2 cellular contexts compared by ENCODE assay signal in the genomic region with DNA sequence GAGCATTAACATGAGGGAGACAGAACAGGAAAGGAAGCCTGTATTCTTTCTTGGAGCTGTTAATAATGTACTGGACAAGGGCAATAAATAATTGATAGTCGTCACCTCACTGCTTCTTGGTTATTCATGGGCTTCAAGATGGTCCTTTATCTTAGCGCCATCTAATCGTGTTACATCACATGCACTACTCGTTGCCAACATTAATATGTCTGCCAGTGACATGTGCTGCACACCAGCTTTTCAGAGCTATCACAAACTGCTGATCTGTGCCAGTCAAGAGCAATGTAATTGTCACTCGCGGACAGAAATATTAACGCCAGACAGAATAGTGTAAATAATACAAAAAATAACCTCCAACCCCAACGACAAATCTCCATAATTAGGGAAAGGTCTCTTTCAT.
TF ChIP-seq lines count a peak whose summit lies in the region.

No MANE protein-coding gene starts in this region.

TF ChIP-seq in SK-N-SH, 30 proteins besides CTCF, POLR2A, EP300 and RAD21:
- TF ChIP-seq, protein P1, sequence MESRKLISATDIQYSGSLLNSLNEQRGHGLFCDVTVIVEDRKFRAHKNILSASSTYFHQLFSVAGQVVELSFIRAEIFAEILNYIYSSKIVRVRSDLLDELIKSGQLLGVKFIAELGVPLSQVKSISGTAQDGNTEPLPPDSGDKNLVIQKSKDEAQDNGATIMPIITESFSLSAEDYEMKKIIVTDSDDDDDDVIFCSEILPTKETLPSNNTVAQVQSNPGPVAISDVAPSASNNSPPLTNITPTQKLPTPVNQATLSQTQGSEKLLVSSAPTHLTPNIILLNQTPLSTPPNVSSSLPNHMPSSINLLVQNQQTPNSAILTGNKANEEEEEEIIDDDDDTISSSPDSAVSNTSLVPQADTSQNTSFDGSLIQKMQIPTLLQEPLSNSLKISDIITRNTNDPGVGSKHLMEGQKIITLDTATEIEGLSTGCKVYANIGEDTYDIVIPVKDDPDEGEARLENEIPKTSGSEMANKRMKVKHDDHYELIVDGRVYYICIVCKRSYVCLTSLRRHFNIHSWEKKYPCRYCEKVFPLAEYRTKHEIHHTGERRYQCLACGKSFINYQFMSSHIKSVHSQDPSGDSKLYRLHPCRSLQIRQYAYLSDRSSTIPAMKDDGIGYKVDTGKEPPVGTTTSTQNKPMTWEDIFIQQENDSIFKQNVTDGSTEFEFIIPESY (IDR thresholded peaks at IDR 0.05; ENCODE audit: borderline replicate concordance, low read depth): no peak
- peak; percentile 80 for TF ChIP-seq GATA2 (CRISPR knock-in tag; IDR thresholded peaks at IDR 0.05)
TF ChIP-seq in SK-N-SH: peak in this region for 1.

TF ChIP-seq in SK-N-SH treated with all-trans-retinoic acid at 6 μM for 48 hours, 23 proteins besides CTCF, POLR2A, EP300 and RAD21 (continued from another document):
- TF ChIP-seq ZFP3 (CRISPR knock-in tag; IDR thresholded peaks at IDR 0.05): no peak
